Comparison of ENCODE assay signal across 17 cellular contexts in genomic region chr1:70333245-70333644, GRCh38.
"Had no signal": no experiment of that assay in that cellular context is flagged by ENCODE, and none has a peak within 500 bp of the region (broad histone marks: within the 10 kb centered on the region; RNA-seq: fewer than 3 reads in every experiment).

No MANE protein-coding gene starts in this region.

- H3K9me3 Mint-ChIP-seq: activated CD4-positive, alpha-beta memory T cell treated with anti-CD3 and anti-CD28 coated beads for 36 hours had no signal

- H3K4me3 Mint-ChIP-seq: activated CD4-positive, alpha-beta memory T cell treated with anti-CD3 and anti-CD28 coated beads for 36 hours had no signal

- H3K27ac ChIP-seq: esophagus squamous epithelium, WERI-Rb-1 had no signal

- H3K27me3 Mint-ChIP-seq: activated CD4-positive, alpha-beta memory T cell treated with anti-CD3 and anti-CD28 coated beads for 36 hours had no signal

- FAIRE-seq: endothelial cell of umbilical vein had no signal

- H3K4me3 ChIP-seq: ascending aorta, esophagus squamous epithelium, heart right ventricle, tibial artery had no signal

- H3K27ac Mint-ChIP-seq: activated CD4-positive, alpha-beta memory T cell treated with anti-CD3 and anti-CD28 coated beads for 36 hours had no signal

- DNase-seq: activated CD4-positive, alpha-beta memory T cell treated with anti-CD3 and anti-CD28 coated beads for 36 hours; effector CD8-positive, alpha-beta T cell; esophagus squamous epithelium; heart right ventricle; occipital lobe; posterior cingulate gyrus; retina; stimulated activated CD4-positive, alpha-beta T cell treated with anti-CD3 and anti-CD28 coated beads, Interleukin-12 subunit alpha, Interleukin-12 subunit beta, amount 100 ng/mL, for 4 hours; stimulated activated CD4-positive, alpha-beta T cell treated with anti-CD3 and anti-CD28 coated beads, Interleukin-1b, Interleukin-23, amount 100 ng/mL, for 48 hours; stimulated activated CD8-positive, alpha-beta memory T cell treated with anti-CD3 and anti-CD28 coated beads, Interleukin-4, amount 100 ng/mL, for 48 hours; stimulated activated naive CD4-positive, alpha-beta T cell treated with Interleukin-2 at 50 U/mL for 16 hours; substantia nigra; SW 1271; tibial artery; WERI-Rb-1 had no signal

- H3K9me3 ChIP-seq: ascending aorta, esophagus squamous epithelium, heart right ventricle, tibial artery had no signal

- H3K4me1 ChIP-seq: ascending aorta had no signal

- H3K27me3 ChIP-seq: ascending aorta, esophagus squamous epithelium, heart right ventricle, tibial artery had no signal
